8 cellular contexts compared by ENCODE assay signal in genomic region chrX:119573840-119574393, GRCh38. TPM values are rescaled to one million over a fixed set of nuclear protein-coding genes. Genes with fewer than 3 reads are reported as not detected.
DNase-seq lines count a peak whose midpoint lies in the region; ATAC-seq and TF ChIP-seq lines count a peak whose summit lies in the region.

No MANE protein-coding gene starts in this region.

- H3K9me3 Mint-ChIP-seq in activated CD4-positive, alpha-beta T cell treated with anti-CD3 and anti-CD28 coated beads for 36 hours (ENCODE audit: low read depth) = no peaks in the 10 kb centered on the region

- H3K4me3 Mint-ChIP-seq in activated CD4-positive, alpha-beta T cell treated with anti-CD3 and anti-CD28 coated beads for 36 hours = peak overlapping the region; percentile 94

- peak overlapping the region; percentile 73 to 74 for H3K9ac ChIP-seq in stomach smooth muscle (ENCODE audit: low read length in 2 of 2)

- no peak for ATAC-seq in activated CD4-positive, alpha-beta T cell treated with anti-CD3 and anti-CD28 coated beads for 36 hours

- no peaks in the 10 kb centered on the region for H3K9me3 ChIP-seq in HEK293 (ENCODE audit: control insufficient read depth, insufficient read depth, low read depth, low read length)
- H3K9me3 ChIP-seq in stomach smooth muscle (ENCODE audit: control insufficient read depth in 2 of 2, low read length in 2 of 2) = no peaks in the 10 kb centered on the region

- H3K36me3 ChIP-seq in HEK293 (ENCODE audit: control insufficient read depth in 2 of 2, insufficient read depth in 1 of 2, low read length in 2 of 2) = peaks cover 7 to 10% of the 10 kb centered on the region in 2 experiments
- H3K36me3 ChIP-seq in stomach smooth muscle (ENCODE audit: control insufficient read depth in 2 of 2, insufficient read depth in 2 of 2, low read length in 2 of 2) = no peaks in the 10 kb centered on the region

- H3K4me1 ChIP-seq in HEK293 (ENCODE audit: control insufficient read depth, insufficient read depth, low read length) (peaks cover 5% of the 10 kb centered on the region; the same call in 1 of the 2 replicates), stomach smooth muscle (ENCODE audit: control insufficient read depth, insufficient read depth, low read length) (peaks cover 10% of the 10 kb centered on the region)

- DNase-seq in activated CD4-positive, alpha-beta T cell treated with anti-CD3 and anti-CD28 coated beads for 36 hours = no peak
- DNase-seq in activated CD4-positive, alpha-beta T cell treated with anti-CD3 and anti-CD28 coated beads for 4 hours = no peak
- peak; percentile 54 for DNase-seq in NCI-H69 (lab: John Stamatoyannopoulos, UW)
- peak; percentile 17 for DNase-seq in cerebellar cortex (ENCODE audit: low spot score)
- peak; percentile 26 for DNase-seq in kidney tubule cell (ENCODE audit: low spot score)
- no peak for DNase-seq in NCI-H524 treated with DMSO at 0.1 percent for 48 hours (lab: John Stamatoyannopoulos, UW)

- peak overlapping the region; percentile 76 for H3K4me3 ChIP-seq in HEK293 (ENCODE audit: low read depth, low read length)
- peak overlapping the region; percentile 59 to 75 for H3K4me3 ChIP-seq in stomach smooth muscle (ENCODE audit: low read length in 2 of 2)

- POLR2A ChIA-PET in activated CD4-positive, alpha-beta T cell treated with anti-CD3 and anti-CD28 coated beads for 36 hours (lab: Charles Lee) = interaction anchor here (0.6 to 1.8 kb wide), 5 partner anchors 11 to 181 kb away, joined by 3 to 5 read pairs (median 4); partner anchors contain the start of gene SEPTIN6
- POLR2A ChIA-PET in HEK293 (lab: Yijun Ruan, JAX) = interaction anchor here (0.5 to 2.4 kb wide), 15 partner anchors 8 to 279 kb away, joined by 3 to 20 read pairs (median 5); partner anchors contain the start of genes NKRF, RPL39, SEPTIN6 and STEEP1

- H3K27ac Mint-ChIP-seq in activated CD4-positive, alpha-beta T cell treated with anti-CD3 and anti-CD28 coated beads for 36 hours = peak overlapping the region; percentile 87

- peaks cover 0 to 5% of the 10 kb centered on the region in 2 donors for H3K27me3 ChIP-seq in stomach smooth muscle (ENCODE audit: control insufficient read depth in 1 of 2, insufficient read depth in 2 of 2, low read length in 2 of 2)

- peaks cover 6% of the 10 kb centered on the region for H3K36me3 Mint-ChIP-seq in activated CD4-positive, alpha-beta T cell treated with anti-CD3 and anti-CD28 coated beads for 36 hours (ENCODE audit: low read depth)

- peaks cover 21% of the 10 kb centered on the region for H3K4me1 Mint-ChIP-seq in activated CD4-positive, alpha-beta T cell treated with anti-CD3 and anti-CD28 coated beads for 36 hours

- CTCF ChIA-PET in activated CD4-positive, alpha-beta T cell treated with anti-CD3 and anti-CD28 coated beads for 36 hours (lab: Charles Lee) = interaction anchor here (1.0 to 1.1 kb wide), 2 partner anchors 29 to 87 kb away, joined by 3 read pairs; no protein-coding TSS in a partner anchor
- CTCF ChIA-PET in HEK293 (lab: Yijun Ruan, JAX) = interaction anchor here (0.6 to 1.3 kb wide), 4 partner anchors 8 to 155 kb away, joined by 3 to 4 read pairs (median 3); no protein-coding TSS in a partner anchor

- no peak for TF ChIP-seq CTCF in HEK293 (tag by site-specific recombination; IDR thresholded peaks at IDR 0.05)

- peak overlapping the region; percentile 64; the same call in 1 of the 2 replicates for H3K27ac ChIP-seq in HEK293 (ENCODE audit: extremely low read depth, low read depth, low read length)
- peak overlapping the region; percentile 82 for H3K27ac ChIP-seq in stomach smooth muscle (ENCODE audit: low read length)

- intact Hi-C loops in activated CD4-positive, alpha-beta T cell treated with anti-CD3 and anti-CD28 coated beads for 36 hours (cut with DNase I, micrococcal nuclease) = loop anchor here (1.0 to 5.0 kb wide), 12 partner anchors 9 to 368 kb away; partner anchors contain the start of genes SEPTIN6 (in 2 of the 2), SLC25A5 (in 2 of the 2), STEEP1 (in 2 of the 2) and NDUFA1 (in 1 of the 2)

- H3K27me3 Mint-ChIP-seq in activated CD4-positive, alpha-beta T cell treated with anti-CD3 and anti-CD28 coated beads for 36 hours = no peaks in the 10 kb centered on the region

TF ChIP-seq in HEK293, 187 proteins besides CTCF, POLR2A, EP300 and RAD21 (continues in another document):
- TF ChIP-seq ZNF623 (tag by site-specific recombination; IDR thresholded peaks at IDR 0.05) = 0 out of 2 replicates have a peak, but pooled peaks have one; percentile 14
- no peak for TF ChIP-seq ZNF202 (tag by site-specific recombination; IDR thresholded peaks at IDR 0.05; ENCODE audit: borderline replicate concordance)
- TF ChIP-seq OSR2 (tag by site-specific recombination; IDR thresholded peaks at IDR 0.05) = no peak
- TF ChIP-seq, protein P1, sequence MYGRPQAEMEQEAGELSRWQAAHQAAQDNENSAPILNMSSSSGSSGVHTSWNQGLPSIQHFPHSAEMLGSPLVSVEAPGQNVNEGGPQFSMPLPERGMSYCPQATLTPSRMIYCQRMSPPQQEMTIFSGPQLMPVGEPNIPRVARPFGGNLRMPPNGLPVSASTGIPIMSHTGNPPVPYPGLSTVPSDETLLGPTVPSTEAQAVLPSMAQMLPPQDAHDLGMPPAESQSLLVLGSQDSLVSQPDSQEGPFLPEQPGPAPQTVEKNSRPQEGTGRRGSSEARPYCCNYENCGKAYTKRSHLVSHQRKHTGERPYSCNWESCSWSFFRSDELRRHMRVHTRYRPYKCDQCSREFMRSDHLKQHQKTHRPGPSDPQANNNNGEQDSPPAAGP (tag by site-specific recombination; IDR thresholded peaks at IDR 0.05) = no peak
- TF ChIP-seq ZNF629 (tag by site-specific recombination; IDR thresholded peaks at IDR 0.05) = no peak
- TF ChIP-seq ZXDB (tag by site-specific recombination; IDR thresholded peaks at IDR 0.05) = 0 out of 2 replicates have a peak, but pooled peaks have one; percentile 78
- no peak for TF ChIP-seq ZNF23 (tag by site-specific recombination; IDR thresholded peaks at IDR 0.05; ENCODE audit: borderline replicate concordance)
- TF ChIP-seq ZNF335 (tag by site-specific recombination; conservative IDR thresholded peaks at IDR 0.05) = peak; percentile 90
- TF ChIP-seq ZNF214 (tag by site-specific recombination; IDR thresholded peaks at IDR 0.05; ENCODE audit: borderline replicate concordance) = no peak
- TF ChIP-seq ZNF174 (tag by site-specific recombination; IDR thresholded peaks at IDR 0.05) = no peak
- no peak for TF ChIP-seq ZNF146 (tag by site-specific recombination; IDR thresholded peaks at IDR 0.05)
- peak; percentile 68 for TF ChIP-seq EGR2 (tag by site-specific recombination; IDR thresholded peaks at IDR 0.05; ENCODE audit: low read depth)
- TF ChIP-seq ZEB2 (tag by site-specific recombination; IDR thresholded peaks at IDR 0.05) = no peak; the same call in 1 of the 2 replicates
- 0 out of 2 replicates have a peak, but pooled peaks have one; percentile 38 for TF ChIP-seq BCL11B (tag by site-specific recombination; IDR thresholded peaks at IDR 0.05; ENCODE audit: low read depth)
- no peak for TF ChIP-seq ZNF670 (tag by site-specific recombination; IDR thresholded peaks at IDR 0.05; ENCODE audit: low read depth)
- no peak for TF ChIP-seq ZNF157 (tag by site-specific recombination; IDR thresholded peaks at IDR 0.05)
- TF ChIP-seq ZNF639 (tag by site-specific recombination; IDR thresholded peaks at IDR 0.05) = peak; percentile 47; the same call in 1 of the 2 replicates
- TF ChIP-seq, protein P2, sequence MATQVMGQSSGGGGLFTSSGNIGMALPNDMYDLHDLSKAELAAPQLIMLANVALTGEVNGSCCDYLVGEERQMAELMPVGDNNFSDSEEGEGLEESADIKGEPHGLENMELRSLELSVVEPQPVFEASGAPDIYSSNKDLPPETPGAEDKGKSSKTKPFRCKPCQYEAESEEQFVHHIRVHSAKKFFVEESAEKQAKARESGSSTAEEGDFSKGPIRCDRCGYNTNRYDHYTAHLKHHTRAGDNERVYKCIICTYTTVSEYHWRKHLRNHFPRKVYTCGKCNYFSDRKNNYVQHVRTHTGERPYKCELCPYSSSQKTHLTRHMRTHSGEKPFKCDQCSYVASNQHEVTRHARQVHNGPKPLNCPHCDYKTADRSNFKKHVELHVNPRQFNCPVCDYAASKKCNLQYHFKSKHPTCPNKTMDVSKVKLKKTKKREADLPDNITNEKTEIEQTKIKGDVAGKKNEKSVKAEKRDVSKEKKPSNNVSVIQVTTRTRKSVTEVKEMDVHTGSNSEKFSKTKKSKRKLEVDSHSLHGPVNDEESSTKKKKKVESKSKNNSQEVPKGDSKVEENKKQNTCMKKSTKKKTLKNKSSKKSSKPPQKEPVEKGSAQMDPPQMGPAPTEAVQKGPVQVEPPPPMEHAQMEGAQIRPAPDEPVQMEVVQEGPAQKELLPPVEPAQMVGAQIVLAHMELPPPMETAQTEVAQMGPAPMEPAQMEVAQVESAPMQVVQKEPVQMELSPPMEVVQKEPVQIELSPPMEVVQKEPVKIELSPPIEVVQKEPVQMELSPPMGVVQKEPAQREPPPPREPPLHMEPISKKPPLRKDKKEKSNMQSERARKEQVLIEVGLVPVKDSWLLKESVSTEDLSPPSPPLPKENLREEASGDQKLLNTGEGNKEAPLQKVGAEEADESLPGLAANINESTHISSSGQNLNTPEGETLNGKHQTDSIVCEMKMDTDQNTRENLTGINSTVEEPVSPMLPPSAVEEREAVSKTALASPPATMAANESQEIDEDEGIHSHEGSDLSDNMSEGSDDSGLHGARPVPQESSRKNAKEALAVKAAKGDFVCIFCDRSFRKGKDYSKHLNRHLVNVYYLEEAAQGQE (tag by site-specific recombination; IDR thresholded peaks at IDR 0.05) = no peak
- TF ChIP-seq ZNF558 (tag by site-specific recombination; IDR thresholded peaks at IDR 0.05) = no peak
- TF ChIP-seq ZBTB20 (tag by site-specific recombination; IDR thresholded peaks at IDR 0.05) = peak; percentile 49; the same call in 1 of the 2 replicates
- TF ChIP-seq ZNF140 (tag by site-specific recombination; IDR thresholded peaks at IDR 0.05) = no peak

RNA-seq across cellular contexts. Expression of gene UBE2A, which starts 0.4 kb away (rescaled TPM):
- total RNA-seq in activated CD4-positive, alpha-beta T cell treated with anti-CD3 and anti-CD28 coated beads for 36 hours = 10 to 100 TPM; 49.2 to 67.9 TPM

RNA-seq across cellular contexts. Expression of gene STEEP1, which starts 8.7 kb away (rescaled TPM):
- 10 to 100 TPM; 21.3 to 21.7 TPM for total RNA-seq in activated CD4-positive, alpha-beta T cell treated with anti-CD3 and anti-CD28 coated beads for 36 hours

RNA-seq across cellular contexts. Expression of gene NKRF, which starts 32.3 kb away (rescaled TPM):
- 10 to 100 TPM; 23.8 to 25.0 TPM for total RNA-seq in activated CD4-positive, alpha-beta T cell treated with anti-CD3 and anti-CD28 coated beads for 36 hours

Comparison
In these comparisons a context has a peak if more than half of its experiments do, and no peak if none do; other contexts are left out.
1. DNase-seq: peak in NCI-H69 (single experiment), cerebellar cortex (single experiment) and kidney tubule cell (single experiment); none in activated CD4-positive, alpha-beta T cell treated with anti-CD3 and anti-CD28 coated beads for 36 hours (single experiment), activated CD4-positive, alpha-beta T cell treated with anti-CD3 and anti-CD28 coated beads for 4 hours (0 of 2) and NCI-H524 treated with DMSO at 0.1 percent for 48 hours (single experiment).